8 cellular contexts compared by ENCODE assay signal in the genomic region with DNA sequence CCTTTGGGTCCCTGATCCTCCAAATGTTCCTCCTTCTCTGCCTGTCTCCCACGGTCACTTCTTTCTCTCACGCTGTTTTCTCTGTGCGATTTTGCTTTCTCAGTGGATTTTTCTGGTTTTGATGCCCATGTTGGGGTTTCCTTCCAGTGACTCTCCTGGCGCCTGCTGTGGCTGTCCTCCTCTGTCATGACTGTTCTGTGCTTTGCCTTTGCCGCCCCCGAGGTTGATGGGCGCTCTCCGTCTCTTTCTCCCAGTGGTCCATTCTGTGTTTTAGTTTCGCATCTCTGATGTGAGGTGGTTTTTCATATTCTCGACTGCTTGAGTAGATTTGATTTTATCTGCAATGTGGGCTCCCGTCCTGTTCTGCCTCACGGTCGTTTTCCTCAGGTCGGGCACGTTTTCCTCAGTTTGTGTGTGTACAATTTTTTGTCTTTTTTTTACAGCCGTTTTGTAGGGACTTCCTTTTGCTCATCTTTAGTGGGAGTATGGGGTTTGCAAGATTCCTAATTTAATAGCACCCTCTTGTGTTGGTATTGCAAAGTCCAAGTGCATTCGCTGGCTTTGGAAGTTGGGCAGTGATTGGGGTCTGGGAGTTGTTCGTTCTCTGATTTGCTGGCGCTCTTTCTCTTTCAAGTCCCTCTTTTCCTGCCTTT.
DNase-seq lines count a peak whose midpoint lies in the region; ATAC-seq lines count a peak whose summit lies in the region.

No MANE protein-coding gene starts in this region.

- ATAC-seq in activated CD8-positive, alpha-beta memory T cell treated with anti-CD3 and anti-CD28 coated beads, Interleukin-2, amount 10 ng/mL, durations not matched to agents 7 days and 5 days, result peak; percentile 57
- peak; percentile 63 for ATAC-seq in HG03342 (IDR thresholded peaks at IDR 0.05; ENCODE audit: unreplicated experiment)
- peak; percentile 85 for ATAC-seq in left lobe of liver
- ATAC-seq in HG03457 (IDR thresholded peaks at IDR 0.05; ENCODE audit: unreplicated experiment), result no peak

- CTCF ChIA-PET in activated CD8-positive, alpha-beta memory T cell treated with anti-CD3 and anti-CD28 coated beads, Interleukin-2, amount 10 ng/mL, durations not matched to agents 7 days and 5 days (lab: Charles Lee), result interaction anchor here (1.3 kb wide), 1 partner anchor 179 kb away, joined by 3 read pairs; no protein-coding TSS in a partner anchor

- no peak overlapping the region for H3K27ac Mint-ChIP-seq in activated CD8-positive, alpha-beta memory T cell treated with anti-CD3 and anti-CD28 coated beads, Interleukin-2, amount 10 ng/mL, durations not matched to agents 7 days and 5 days

- peaks cover 6% of the 10 kb centered on the region for H3K4me1 Mint-ChIP-seq in activated CD8-positive, alpha-beta memory T cell treated with anti-CD3 and anti-CD28 coated beads, Interleukin-2, amount 10 ng/mL, durations not matched to agents 7 days and 5 days

- H3K36me3 Mint-ChIP-seq in activated CD8-positive, alpha-beta memory T cell treated with anti-CD3 and anti-CD28 coated beads, Interleukin-2, amount 10 ng/mL, durations not matched to agents 7 days and 5 days, result no peaks in the 10 kb centered on the region

- no peak for DNase-seq in activated CD8-positive, alpha-beta memory T cell treated with anti-CD3 and anti-CD28 coated beads, Interleukin-2, amount 10 ng/mL, durations not matched to agents 7 days and 5 days
- DNase-seq in activated CD8-positive, alpha-beta memory T cell treated with anti-CD3 and anti-CD28 coated beads, Interleukin-2, amount 50 U/mL, for 48 hours, result no peak
- peak; percentile 56 for DNase-seq in RKO (ENCODE audit: low spot score)
- peak; percentile 58 for DNase-seq in dedifferentiated amniotic fluid mesenchymal stem cell (ENCODE audit: extremely low spot score)
- peak; percentile 39 for DNase-seq in left lobe of liver (ENCODE audit: low spot score)

- peaks cover 7% of the 10 kb centered on the region for H3K27me3 Mint-ChIP-seq in activated CD8-positive, alpha-beta memory T cell treated with anti-CD3 and anti-CD28 coated beads, Interleukin-2, amount 10 ng/mL, durations not matched to agents 7 days and 5 days

- H3K27ac ChIP-seq in temporal lobe (ENCODE audit: low read depth, low read length), result peak overlapping the region; percentile 59

- no peaks in the 10 kb centered on the region for H3K9me3 Mint-ChIP-seq in activated CD8-positive, alpha-beta memory T cell treated with anti-CD3 and anti-CD28 coated beads, Interleukin-2, amount 10 ng/mL, durations not matched to agents 7 days and 5 days (ENCODE audit: low read depth)

- H3K4me3 Mint-ChIP-seq in activated CD8-positive, alpha-beta memory T cell treated with anti-CD3 and anti-CD28 coated beads, Interleukin-2, amount 10 ng/mL, durations not matched to agents 7 days and 5 days, result no peak overlapping the region

Comparison
In these comparisons a context has a peak if more than half of its experiments do, and no peak if none do; other contexts are left out.
1. DNase-seq: peak in RKO (single experiment), dedifferentiated amniotic fluid mesenchymal stem cell (single experiment) and left lobe of liver (single experiment); none in activated CD8-positive, alpha-beta memory T cell treated with anti-CD3 and anti-CD28 coated beads, Interleukin-2, amount 10 ng/mL, durations not matched to agents 7 days and 5 days (single experiment) and activated CD8-positive, alpha-beta memory T cell treated with anti-CD3 and anti-CD28 coated beads, Interleukin-2, amount 50 U/mL, for 48 hours (single experiment).